ENCODE assay signal across 9 cellular contexts in genomic region chr20:33915726-33916331, GRCh38.
DNase-seq lines count a peak whose midpoint lies in the region; ATAC-seq and TF ChIP-seq lines count a peak whose summit lies in the region.
"Had no signal": no experiment of that assay in that cellular context is flagged by ENCODE, and none has a peak within 500 bp of the region (broad histone marks: within the 10 kb centered on the region; RNA-seq: fewer than 3 reads in every experiment).

No MANE protein-coding gene starts in this region.

- H3K4me1 ChIP-seq in PC-9 (replicated peaks; ENCODE audit: insufficient read depth): peaks cover 17% of the 10 kb centered on the region

- POLR2A ChIA-PET in PC-9 (lab: Charles Lee; ENCODE audit: unreplicated experiment): no interaction called here

- H3K27ac ChIP-seq in PC-9: no peak overlapping the region
- H3K27ac ChIP-seq: SJSA1 had no signal

- no peak overlapping the region for H2AFZ ChIP-seq in PC-9

- no peaks in the 10 kb centered on the region for H3K9me2 ChIP-seq in PC-9 (ENCODE audit: insufficient read depth)

- no peaks in the 10 kb centered on the region for H4K20me1 ChIP-seq in PC-9 (ENCODE audit: insufficient read depth)

- no peaks in the 10 kb centered on the region for H3K27me3 ChIP-seq in PC-9 (ENCODE audit: insufficient read depth, low read depth)
- H3K27me3 ChIP-seq: SJSA1 had no signal

- H3K4me3 ChIP-seq in GM12865 (ENCODE audit: low read depth, low read length) (no peak overlapping the region), PC-9 (no peak overlapping the region)
- H3K4me3 ChIP-seq: SJSA1 had no signal

- peaks cover 15% of the 10 kb centered on the region; the same call in 1 of the 2 replicates for H3F3A ChIP-seq in PC-9 (ENCODE audit: insufficient read depth, low read depth)

- no TSS peak for BruUV-seq in PC-9 (replicated peaks; lab: Mats Ljungman, UMichigan)

- intact Hi-C loops in PC-9 (cut with micrococcal nuclease; ENCODE audit: unreplicated experiment) (no loop called here), cardiac septum (cut with DNase I) (no loop called here), sciatic nerve (cut with DNase I) (no loop called here)

- TF ChIP-seq CTCF in GM12865 (IDR thresholded peaks at IDR 0.05; ENCODE audit: insufficient read depth, low read depth, low read length, missing control alignments): peak; percentile 78
- TF ChIP-seq CTCF in PC-9 (conservative IDR thresholded peaks at IDR 0.05): peak; percentile 62

- no peaks in the 10 kb centered on the region for H3K79me2 ChIP-seq in PC-9 (ENCODE audit: low read depth)

- no peak for ATAC-seq in sciatic nerve
- no peak for ATAC-seq in HG03108 (IDR thresholded peaks at IDR 0.05; ENCODE audit: unreplicated experiment)

- no peaks in the 10 kb centered on the region for H3K9me3 ChIP-seq in PC-9 (ENCODE audit: insufficient read depth, low read depth)
- H3K9me3 ChIP-seq: SJSA1 had no signal

- peak; percentile 55 for DNase-seq in GM12865 (ENCODE audit: low read depth)
- peak in 1 of 2 experiments; percentile 24 for DNase-seq in PC-9
- DNase-seq in activated T-helper 1 cell treated with anti-CD3 and anti-CD28 coated beads, Interleukin-2, amount 50 U/mL, for 16 hours (ENCODE audit: low read depth in 1 of 2, low spot score in 1 of 2): peak; percentile 26 to 28
- peak; percentile 81 for DNase-seq in cardiac septum (ENCODE audit: low spot score)
- DNase-seq in stimulated activated CD4-positive, alpha-beta T cell treated with anti-CD3 and anti-CD28 coated beads, Interleukin-1b, Interleukin-23, amount 100 ng/mL, for 24 hours (ENCODE audit: low read depth in 4 of 4, low spot score in 1 of 4): peak in 3 of 4 experiments; percentile 34 to 42 (median 37)
- DNase-seq in sciatic nerve (ENCODE audit: low spot score): no peak
- DNase-seq in DMS153 (lab: John Stamatoyannopoulos, UW): no peak

- CTCF ChIA-PET in PC-9 (lab: Charles Lee): no interaction called here

- H3K4me2 ChIP-seq in PC-9: no peak overlapping the region

- H3K36me3 ChIP-seq in PC-9 (ENCODE audit: low read depth): no peaks in the 10 kb centered on the region
- H3K36me3 ChIP-seq: SJSA1 had no signal

Comparison
In these comparisons a context has a peak if more than half of its experiments do, and no peak if none do; other contexts are left out.
1. DNase-seq: peak in GM12865 (single experiment), activated T-helper 1 cell treated with anti-CD3 and anti-CD28 coated beads, Interleukin-2, amount 50 U/mL, for 16 hours (2 of 2), cardiac septum (single experiment) and stimulated activated CD4-positive, alpha-beta T cell treated with anti-CD3 and anti-CD28 coated beads, Interleukin-1b, Interleukin-23, amount 100 ng/mL, for 24 hours (3 of 4); none in sciatic nerve (single experiment) and DMS153 (single experiment).